9 cellular contexts compared by ENCODE assay signal in genomic region chr12:53178803-53179202, GRCh38. TPM values are rescaled to one million over a fixed set of nuclear protein-coding genes. Genes with fewer than 3 reads are reported as not detected.
DNase-seq lines count a peak whose midpoint lies in the region; ATAC-seq, FAIRE-seq and TF ChIP-seq lines count a peak whose summit lies in the region.
"Not testable (repeated sequence)": the region's sequence is repeated elsewhere in the genome, so short reads cannot be mapped to it uniquely, and the experiment has no call there.
"Had no signal": no experiment of that assay in that cellular context is flagged by ENCODE, and none has a peak within 500 bp of the region (broad histone marks: within the 10 kb centered on the region; RNA-seq: fewer than 3 reads in every experiment).

No MANE protein-coding gene starts in this region.

- not testable (repeated sequence) for H3K9ac ChIP-seq in astrocyte (ENCODE audit: low read length)

- not testable (repeated sequence) for ATAC-seq in activated T-cell treated with anti-CD3 and anti-CD28 coated beads, Interleukin-2, amount 50 U/mL, for 72 hours (replicated peaks in 1 of 2); natural killer cell

- not testable (repeated sequence) for H3K27ac Mint-ChIP-seq in Caco-2 (ENCODE audit: unreplicated experiment)
- H3K27ac Mint-ChIP-seq in activated CD4-positive, alpha-beta T cell treated with anti-CD3 and anti-CD28 coated beads, Interleukin-2, amount 10 ng/mL, durations not matched to agents 7 days and 5 days, result peak overlapping the region; percentile 95
- H3K27ac Mint-ChIP-seq in activated T-cell treated with anti-CD3 and anti-CD28 coated beads, Interleukin-2, amount 50 U/mL, for 72 hours, result peak overlapping the region; percentile 93
- H3K27ac Mint-ChIP-seq in astrocyte (ENCODE audit: unreplicated experiment), result peak overlapping the region; percentile 72
- H3K27ac Mint-ChIP-seq in natural killer cell, result peak overlapping the region; percentile 93 to 97
- H3K27ac Mint-ChIP-seq in stimulated activated naive CD8-positive, alpha-beta T cell treated with anti-CD3 and anti-CD28 coated beads, Interleukin-15, Interleukin-2, amounts not matched to agents 100 ng/mL and 50 ng/mL, for 24 hours, result peak overlapping the region; percentile 95

- not testable (repeated sequence) for H2AFZ ChIP-seq in astrocyte (ENCODE audit: low read depth, low read length)

- CTCF ChIA-PET in Caco-2 (lab: Charles Lee); RWPE1 (lab: Yijun Ruan, JAX): not testable (repeated sequence)
- CTCF ChIA-PET in activated CD4-positive, alpha-beta T cell treated with anti-CD3 and anti-CD28 coated beads, Interleukin-2, amount 10 ng/mL, durations not matched to agents 7 days and 5 days (lab: Charles Lee), result interaction anchor here (0.6 to 4.4 kb wide), 6 partner anchors 18 to 311 kb away, joined by 3 to 33 read pairs (median 4); partner anchors contain the start of gene AAAS

- POLR2A ChIA-PET in Caco-2 (lab: Charles Lee); RWPE1 (lab: Yijun Ruan, JAX; ENCODE audit: low non-redundant PET); activated CD4-positive, alpha-beta T cell treated with anti-CD3 and anti-CD28 coated beads, Interleukin-2, amount 10 ng/mL, durations not matched to agents 7 days and 5 days (lab: Charles Lee): not testable (repeated sequence)

- DNase-seq in Caco-2; RWPE1 (ENCODE audit: low spot score); activated CD4-positive, alpha-beta T cell treated with anti-CD3 and anti-CD28 coated beads, Interleukin-2, amount 10 ng/mL, durations not matched to agents 7 days and 5 days; activated T-cell treated with anti-CD3 and anti-CD28 coated beads, Interleukin-2, amount 50 U/mL, for 72 hours; astrocyte (ENCODE audit: low read depth); natural killer cell: not testable (repeated sequence)
- peak; percentile 38 for DNase-seq in cardiac septum (ENCODE audit: low spot score)

- H3K4me1 Mint-ChIP-seq in Caco-2 (ENCODE audit: low read depth, unreplicated experiment) (peaks cover 31% of the 10 kb centered on the region), astrocyte (ENCODE audit: low read depth, unreplicated experiment) (peaks cover 24% of the 10 kb centered on the region), natural killer cell (peaks cover 34 to 43% of the 10 kb centered on the region in 2 donors)
- peaks cover 52% of the 10 kb centered on the region for H3K4me1 Mint-ChIP-seq in activated CD4-positive, alpha-beta T cell treated with anti-CD3 and anti-CD28 coated beads, Interleukin-2, amount 10 ng/mL, durations not matched to agents 7 days and 5 days
- peaks cover 52% of the 10 kb centered on the region for H3K4me1 Mint-ChIP-seq in activated T-cell treated with anti-CD3 and anti-CD28 coated beads, Interleukin-2, amount 50 U/mL, for 72 hours (ENCODE audit: low read depth)
- peaks cover 48% of the 10 kb centered on the region for H3K4me1 Mint-ChIP-seq in stimulated activated naive CD8-positive, alpha-beta T cell treated with anti-CD3 and anti-CD28 coated beads, Interleukin-15, Interleukin-2, amounts not matched to agents 100 ng/mL and 50 ng/mL, for 24 hours (ENCODE audit: low read depth)

- not testable (repeated sequence) for H3K4me2 ChIP-seq in astrocyte (ENCODE audit: low read length)

- peaks cover 24% of the 10 kb centered on the region for H4K20me1 ChIP-seq in astrocyte (ENCODE audit: insufficient read depth, low read length)

- H3K9me3 ChIP-seq in Caco-2; astrocyte (ENCODE audit: insufficient read depth, low read depth, low read length): not testable (repeated sequence)

- H3K9me3 Mint-ChIP-seq in Caco-2 (ENCODE audit: unreplicated experiment); activated CD4-positive, alpha-beta T cell treated with anti-CD3 and anti-CD28 coated beads, Interleukin-2, amount 10 ng/mL, durations not matched to agents 7 days and 5 days; activated T-cell treated with anti-CD3 and anti-CD28 coated beads, Interleukin-2, amount 50 U/mL, for 72 hours; astrocyte (ENCODE audit: unreplicated experiment); natural killer cell; stimulated activated naive CD8-positive, alpha-beta T cell treated with anti-CD3 and anti-CD28 coated beads, Interleukin-15, Interleukin-2, amounts not matched to agents 100 ng/mL and 50 ng/mL, for 24 hours: not testable (repeated sequence)

- H3K4me3 ChIP-seq in Caco-2 (ENCODE audit: low read depth, low read length); astrocyte (ENCODE audit: insufficient read depth, low read depth, low read length): not testable (repeated sequence)

- H3K27me3 ChIP-seq in Caco-2 (replicated peaks; ENCODE audit: control insufficient read depth, insufficient read depth, low read length); astrocyte (ENCODE audit: insufficient read depth, low read length): not testable (repeated sequence)

- H3K79me2 ChIP-seq in astrocyte (ENCODE audit: insufficient read depth, low read length), result peaks cover 33% of the 10 kb centered on the region

- peaks cover 26% of the 10 kb centered on the region for H3K36me3 Mint-ChIP-seq in Caco-2 (ENCODE audit: insufficient read depth, unreplicated experiment)
- H3K36me3 Mint-ChIP-seq in activated CD4-positive, alpha-beta T cell treated with anti-CD3 and anti-CD28 coated beads, Interleukin-2, amount 10 ng/mL, durations not matched to agents 7 days and 5 days (ENCODE audit: low read depth), result peaks cover 28% of the 10 kb centered on the region
- H3K36me3 Mint-ChIP-seq in activated T-cell treated with anti-CD3 and anti-CD28 coated beads, Interleukin-2, amount 50 U/mL, for 72 hours (ENCODE audit: insufficient read depth in 2 of 2), result peaks cover 12 to 20% of the 10 kb centered on the region in 2 donors
- H3K36me3 Mint-ChIP-seq in astrocyte (ENCODE audit: low read depth, unreplicated experiment), result peaks cover 15% of the 10 kb centered on the region
- H3K36me3 Mint-ChIP-seq in natural killer cell, result not testable (repeated sequence)
- peaks cover 22% of the 10 kb centered on the region for H3K36me3 Mint-ChIP-seq in stimulated activated naive CD8-positive, alpha-beta T cell treated with anti-CD3 and anti-CD28 coated beads, Interleukin-15, Interleukin-2, amounts not matched to agents 100 ng/mL and 50 ng/mL, for 24 hours (ENCODE audit: low read depth)

- H3K36me3 ChIP-seq in Caco-2 (ENCODE audit: control insufficient read depth, insufficient read depth, low read length), result not testable (repeated sequence)
- peaks cover 14% of the 10 kb centered on the region for H3K36me3 ChIP-seq in astrocyte (ENCODE audit: insufficient read depth, low read length)

- intact Hi-C loops in Caco-2 (cut with micrococcal nuclease; ENCODE audit: unreplicated experiment); cardiac septum (cut with DNase I); natural killer cell (cut with micrococcal nuclease): not testable (repeated sequence)

- FAIRE-seq in astrocyte (lab: Jason Lieb, UNC), result not testable (repeated sequence)

- not testable (repeated sequence) for H3K27me3 Mint-ChIP-seq in Caco-2 (ENCODE audit: insufficient read depth, unreplicated experiment); activated CD4-positive, alpha-beta T cell treated with anti-CD3 and anti-CD28 coated beads, Interleukin-2, amount 10 ng/mL, durations not matched to agents 7 days and 5 days; activated T-cell treated with anti-CD3 and anti-CD28 coated beads, Interleukin-2, amount 50 U/mL, for 72 hours (ENCODE audit: low read depth); astrocyte (ENCODE audit: low read depth, unreplicated experiment); natural killer cell (ENCODE audit: low read depth in 2 of 2); stimulated activated naive CD8-positive, alpha-beta T cell treated with anti-CD3 and anti-CD28 coated beads, Interleukin-15, Interleukin-2, amounts not matched to agents 100 ng/mL and 50 ng/mL, for 24 hours

- H3K4me1 ChIP-seq in Caco-2 (peaks cover 32% of the 10 kb centered on the region), astrocyte (ENCODE audit: insufficient read depth, low read length) (peaks cover 35% of the 10 kb centered on the region)

- peak overlapping the region; percentile 42 for H3K27ac ChIP-seq in RWPE1
- not testable (repeated sequence) for H3K27ac ChIP-seq in astrocyte (ENCODE audit: low read depth, low read length)

- TF ChIP-seq CTCF in Caco-2 (IDR thresholded peaks at IDR 0.05; ENCODE audit: insufficient read depth in 1 of 2, low read depth in 1 of 2, low read length in 1 of 2, severe bottlenecking in 1 of 2, unreplicated experiment in 1 of 2); RWPE1 (conservative IDR thresholded peaks at IDR 0.05; ENCODE audit: low read depth); astrocyte (IDR thresholded peaks at IDR 0.05; ENCODE audit: insufficient read depth, low read depth, low read length); natural killer cell (IDR thresholded peaks at IDR 0.05): not testable (repeated sequence)

- H3K4me3 Mint-ChIP-seq in Caco-2 (ENCODE audit: unreplicated experiment) (peak overlapping the region; percentile 83), astrocyte (ENCODE audit: unreplicated experiment) (peak overlapping the region; percentile 88), natural killer cell (peak overlapping the region; percentile 89)
- H3K4me3 Mint-ChIP-seq in activated CD4-positive, alpha-beta T cell treated with anti-CD3 and anti-CD28 coated beads, Interleukin-2, amount 10 ng/mL, durations not matched to agents 7 days and 5 days, result peak overlapping the region; percentile 84
- peak overlapping the region; percentile 88 to 94 for H3K4me3 Mint-ChIP-seq in activated T-cell treated with anti-CD3 and anti-CD28 coated beads, Interleukin-2, amount 50 U/mL, for 72 hours
- H3K4me3 Mint-ChIP-seq in stimulated activated naive CD8-positive, alpha-beta T cell treated with anti-CD3 and anti-CD28 coated beads, Interleukin-15, Interleukin-2, amounts not matched to agents 100 ng/mL and 50 ng/mL, for 24 hours, result peak overlapping the region; percentile 91

- BruUV-seq in Caco-2 (replicated peaks; lab: Mats Ljungman, UMichigan), result not testable (repeated sequence)

RNA-seq across cellular contexts. Expression of gene ZNF740, which starts 1.7 kb away (rescaled TPM):
- 35.8 and 43.0 TPM in 2 replicates for total RNA-seq in Caco-2 (2022)
- total RNA-seq in activated CD4-positive, alpha-beta T cell treated with anti-CD3 and anti-CD28 coated beads, Interleukin-2, amount 10 ng/mL, durations not matched to agents 7 days and 5 days, result 10 to 100 TPM; 38.9 to 44.1 TPM
- total RNA-seq in activated T-cell treated with anti-CD3 and anti-CD28 coated beads, Interleukin-2, amount 50 U/mL, for 72 hours, result 10 to 100 TPM; 44.2 to 49.5 TPM
- total RNA-seq in astrocyte, result 31.0 and 32.7 TPM in 2 replicates
- total RNA-seq in cardiac septum, result 19.2 TPM
- 10 to 100 TPM; 37.1 to 65.9 (median 45.3) TPM for total RNA-seq in natural killer cell

RNA-seq across cellular contexts. Expression of gene CSAD, which starts 1.9 kb away (rescaled TPM):
- total RNA-seq in Caco-2 (2022), result 20.1 and 23.0 TPM in 2 replicates
- 10 to 100 TPM; 33.3 to 34.7 TPM for total RNA-seq in activated CD4-positive, alpha-beta T cell treated with anti-CD3 and anti-CD28 coated beads, Interleukin-2, amount 10 ng/mL, durations not matched to agents 7 days and 5 days
- total RNA-seq in activated T-cell treated with anti-CD3 and anti-CD28 coated beads, Interleukin-2, amount 50 U/mL, for 72 hours, result 10 to 100 TPM; 42.7 to 45.2 TPM
- total RNA-seq in astrocyte, result 16.7 and 19.4 TPM in 2 replicates
- total RNA-seq in cardiac septum, result 16.5 TPM
- total RNA-seq in natural killer cell, result 10 to 100 TPM; 50.8 to 54.4 (median 53.0) TPM

RNA-seq across cellular contexts. Expression of gene ITGB7, which starts 28.2 kb away (rescaled TPM):
- 1.1 TPM in 2 replicates for total RNA-seq in Caco-2 (2022)
- total RNA-seq in activated CD4-positive, alpha-beta T cell treated with anti-CD3 and anti-CD28 coated beads, Interleukin-2, amount 10 ng/mL, durations not matched to agents 7 days and 5 days, result 100 to 1,000 TPM; 621 to 702 TPM
- 100 to 1,000 TPM in 1 of 2 donors, 10 to 100 TPM in 1; 88.0 to 111 TPM for total RNA-seq in activated T-cell treated with anti-CD3 and anti-CD28 coated beads, Interleukin-2, amount 50 U/mL, for 72 hours
- total RNA-seq in astrocyte, result 0.79 and 1.3 TPM in 2 replicates
- total RNA-seq in cardiac septum, result 1.4 TPM
- total RNA-seq in natural killer cell, result 100 to 1,000 TPM; 329 to 441 (median 439) TPM
- total RNA-seq: endothelial cell of umbilical vein had no signal

RNA-seq across cellular contexts. Expression of gene RARG, which starts 53.2 kb away (rescaled TPM):
- total RNA-seq in Caco-2 (2022) (11.8 and 12.9 TPM in 2 replicates), astrocyte (10.1 and 11.7 TPM in 2 replicates), cardiac septum (21.2 TPM), natural killer cell (10 to 100 TPM; 24.0 to 30.6 (median 27.5) TPM)
- 10 to 100 TPM; 58.3 to 59.7 TPM for total RNA-seq in activated CD4-positive, alpha-beta T cell treated with anti-CD3 and anti-CD28 coated beads, Interleukin-2, amount 10 ng/mL, durations not matched to agents 7 days and 5 days
- total RNA-seq in activated T-cell treated with anti-CD3 and anti-CD28 coated beads, Interleukin-2, amount 50 U/mL, for 72 hours, result 10 to 100 TPM; 36.7 to 37.3 TPM

Comparison
In these comparisons a context has a peak if more than half of its experiments do, and no peak if none do; other contexts are left out.
1. RNA of gene ITGB7, which starts 28.2 kb away (total RNA-seq): 621 to 702 TPM in activated CD4-positive, alpha-beta T cell treated with anti-CD3 and anti-CD28 coated beads, Interleukin-2, amount 10 ng/mL, durations not matched to agents 7 days and 5 days, 329 to 441 TPM in natural killer cell and 88.0 to 111 TPM in activated T-cell treated with anti-CD3 and anti-CD28 coated beads, Interleukin-2, amount 50 U/mL, for 72 hours; 1.4 TPM in cardiac septum (single experiment), 0.79 to 1.3 TPM in astrocyte and 1.1 TPM in Caco-2; every median in the first group is over 10 times any median in the second.
2. Peak in every context shown above with its lines, with median percentiles within 50 percentile points of each other: H3K4me3 Mint-ChIP-seq.